In genomic region chr11:36041988-36042606, GRCh38 we compare ENCODE assay signal across 9 cellular contexts.
A peak's percentile ranks its signal among the peaks of the same experiment; 100 is the strongest.
DNase-seq lines count a peak whose midpoint lies in the region; ATAC-seq and TF ChIP-seq lines count a peak whose summit lies in the region.
"Had no signal": no experiment of that assay in that cellular context is flagged by ENCODE, and none has a peak within 500 bp of the region (broad histone marks: within the 10 kb centered on the region; RNA-seq: fewer than 3 reads in every experiment).

No MANE protein-coding gene starts in this region.

- H3K27ac ChIP-seq in right lobe of liver = no peak overlapping the region

- peak; percentile 43 to 54 (median 50) for ATAC-seq in right lobe of liver
- ATAC-seq in GM19035 (IDR thresholded peaks at IDR 0.05; ENCODE audit: unreplicated experiment) = no peak
- no peak for ATAC-seq in HG03196 (IDR thresholded peaks at IDR 0.05; ENCODE audit: unreplicated experiment)

- CTCF ChIA-PET in BJ (lab: Yijun Ruan, JAX) = interaction anchor here (0.6 to 3.6 kb wide), 21 partner anchors 10 to 475 kb away, joined by 3 to 32 read pairs (median 5); no protein-coding TSS in a partner anchor

- POLR2A ChIA-PET in BJ (lab: Charles Lee) = no interaction called here

- H3K9me3 ChIP-seq in adipocyte (ENCODE audit: control insufficient read depth, low read length) (no peaks in the 10 kb centered on the region), right lobe of liver (no peaks in the 10 kb centered on the region)

- intact Hi-C loops in right lobe of liver (cut with DNase I) = no loop called here

- TF ChIP-seq CTCF in BJ (IDR thresholded peaks at IDR 0.05; ENCODE audit: insufficient read depth, low read depth, low read length) (peak; percentile 69), right lobe of liver (IDR thresholded peaks at IDR 0.05) (peak; percentile 41 to 57 (median 50))

- H3K4me3 ChIP-seq in BJ (ENCODE audit: low read depth, low read length) (no peak overlapping the region), adipocyte (ENCODE audit: low read length) (no peak overlapping the region), right lobe of liver (no peak overlapping the region)

- DNase-seq in BJ (ENCODE audit: low read depth) = no peak
- DNase-seq in HT-29 (ENCODE audit: low spot score) = peak; percentile 5
- peak; percentile 41 for DNase-seq in adipocyte (ENCODE audit: low read depth)
- DNase-seq in right lobe of liver = no peak
- DNase-seq in NCI-H1930 (lab: John Stamatoyannopoulos, UW) = no peak
- DNase-seq in ureter (ENCODE audit: low spot score) = no peak
- DNase-seq: activated CD4-positive, alpha-beta T cell treated with anti-CD3 and anti-CD28 coated beads, Interleukin-2, amount 50 U/mL, for 48 hours had no signal

- no peak for TF ChIP-seq POLR2A in right lobe of liver (IDR thresholded peaks at IDR 0.05)

- no peaks in the 10 kb centered on the region for H3K4me1 ChIP-seq in adipocyte (ENCODE audit: control insufficient read depth, insufficient read depth, low read length)
- no peaks in the 10 kb centered on the region for H3K4me1 ChIP-seq in right lobe of liver

- 34% methylated on average over 4 of the region's 5 CpGs for WGBS in right lobe of liver (ENCODE audit: insufficient coverage, low coverage, low lambda C conversion rate, missing lambda C conversion rate)

- H3K9ac ChIP-seq in adipocyte (ENCODE audit: low read length) = no peak overlapping the region

- H3K27me3 ChIP-seq in BJ (ENCODE audit: control insufficient read depth, insufficient read depth, low read length) (no peaks in the 10 kb centered on the region), adipocyte (replicated peaks; ENCODE audit: control insufficient read depth, insufficient read depth, low read length) (no peaks in the 10 kb centered on the region), right lobe of liver (no peaks in the 10 kb centered on the region)

- H3K36me3 ChIP-seq in BJ (ENCODE audit: control insufficient read depth, insufficient read depth, low read length) = no peaks in the 10 kb centered on the region
- H3K36me3 ChIP-seq in adipocyte (ENCODE audit: control insufficient read depth, insufficient read depth, low read length, severe bottlenecking) = peaks cover 6% of the 10 kb centered on the region
- H3K36me3 ChIP-seq in right lobe of liver = no peaks in the 10 kb centered on the region

Comparison
In these comparisons a context has a peak if more than half of its experiments do, and no peak if none do; other contexts are left out.
1. DNase-seq: peak in HT-29 (single experiment) and adipocyte (single experiment); none in BJ (single experiment), right lobe of liver (0 of 3), NCI-H1930 (0 of 2) and ureter (single experiment).
2. ATAC-seq: peak in right lobe of liver (4 of 4); none in GM19035 (single experiment) and HG03196 (single experiment).